Comparison of ENCODE assay signal across 22 cellular contexts in the genomic region with DNA sequence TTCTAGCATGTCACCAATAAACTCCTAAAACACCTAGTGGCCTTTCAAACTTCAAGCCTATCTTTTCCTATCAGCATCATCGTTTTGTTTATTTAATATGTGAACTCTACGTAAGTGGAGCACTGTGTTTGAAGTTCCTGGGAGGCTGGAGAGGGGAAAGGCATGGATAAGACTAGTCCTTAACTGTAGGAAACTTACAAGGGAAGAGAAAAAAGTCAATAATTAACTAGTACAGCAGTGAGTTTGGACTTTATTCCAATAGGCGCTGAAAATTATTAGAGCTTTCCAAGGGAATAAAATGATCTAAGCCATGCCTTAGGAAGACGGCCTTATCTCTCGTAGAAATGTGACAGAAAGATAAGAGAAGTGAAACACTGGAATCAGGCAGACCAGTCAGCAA.
"Had no signal": no experiment of that assay in that cellular context is flagged by ENCODE, and none has a peak within 500 bp of the region (broad histone marks: within the 10 kb centered on the region; RNA-seq: fewer than 3 reads in every experiment).

No MANE protein-coding gene starts in this region.

- H3K27ac ChIP-seq: breast epithelium, coronary artery, heart left ventricle, left ventricle myocardium inferior, thoracic aorta, upper lobe of right lung had no signal

- H3K9me3 Mint-ChIP-seq: activated B cell treated with CpG ODN at 0.5 μM for 24 hours; activated naive CD8-positive, alpha-beta T cell treated with anti-CD3 and anti-CD28 coated beads for 36 hours; activated T-cell treated with anti-CD3 and anti-CD28 coated beads, Interleukin-2, amount 50 U/mL, for 4 hours; activated T-helper 2 cell treated with anti-CD3 and anti-CD28 coated beads, Interferon-gamma antibody, Interleukin-2, Interleukin-4, amounts not matched to agents 10 μg/mL and 5 μg/mL and 100 μg/mL, durations not matched to agents 14 hours and 24 hours and 36 hours; central memory CD8-positive, alpha-beta T cell had no signal

- H3K9me3 ChIP-seq: breast epithelium, left ventricle myocardium inferior, thoracic aorta, upper lobe of right lung had no signal

- H3K4me3 Mint-ChIP-seq: activated B cell treated with CpG ODN at 0.5 μM for 24 hours; activated naive CD8-positive, alpha-beta T cell treated with anti-CD3 and anti-CD28 coated beads for 36 hours; activated T-cell treated with anti-CD3 and anti-CD28 coated beads, Interleukin-2, amount 50 U/mL, for 4 hours; central memory CD8-positive, alpha-beta T cell had no signal

- H3K4me1 Mint-ChIP-seq: central memory CD8-positive, alpha-beta T cell had no signal

- FAIRE-seq: endometrium, keratinocyte had no signal

- DNase-seq: activated B cell treated with CpG ODN at 0.5 μM for 24 hours; activated CD4-positive, alpha-beta T cell treated with anti-CD3 and anti-CD28 coated beads for 4 hours; activated CD4-positive, alpha-beta T cell treated with anti-CD3 and anti-CD28 coated beads, Interleukin-2, amount 50 U/mL, for 48 hours; activated CD8-positive, alpha-beta memory T cell treated with anti-CD3 and anti-CD28 coated beads, Interleukin-2, amount 50 U/mL, for 48 hours; activated naive CD4-positive, alpha-beta T cell; activated naive CD8-positive, alpha-beta T cell treated with anti-CD3 and anti-CD28 coated beads for 36 hours; activated T-cell treated with anti-CD3 and anti-CD28 coated beads, Interleukin-2, amount 50 U/mL, for 4 hours; heart left ventricle; left ventricle myocardium inferior; mammary epithelial cell; stimulated activated CD4-positive, alpha-beta T cell treated with anti-CD3 and anti-CD28 coated beads, Interleukin-4, amount 100 ng/mL, for 1 hour; stimulated activated naive CD4-positive, alpha-beta T cell; T-helper 9 cell; upper lobe of right lung had no signal

- H3K27ac Mint-ChIP-seq: activated B cell treated with CpG ODN at 0.5 μM for 24 hours; activated naive CD8-positive, alpha-beta T cell treated with anti-CD3 and anti-CD28 coated beads for 36 hours; activated T-helper 2 cell treated with anti-CD3 and anti-CD28 coated beads, Interferon-gamma antibody, Interleukin-2, Interleukin-4, amounts not matched to agents 10 μg/mL and 5 μg/mL and 100 μg/mL, durations not matched to agents 14 hours and 24 hours and 36 hours had no signal

- H3K36me3 Mint-ChIP-seq: activated naive CD8-positive, alpha-beta T cell treated with anti-CD3 and anti-CD28 coated beads for 36 hours had no signal

- H3K4me3 ChIP-seq: breast epithelium, coronary artery, heart left ventricle, left ventricle myocardium inferior, thoracic aorta, upper lobe of right lung had no signal

- ATAC-seq: activated T-cell treated with anti-CD3 and anti-CD28 coated beads, Interleukin-2, amount 50 U/mL, for 4 hours; heart left ventricle; sciatic nerve; upper lobe of right lung had no signal

- H3K36me3 ChIP-seq: breast epithelium, thoracic aorta, upper lobe of right lung had no signal

- H3K27me3 ChIP-seq: upper lobe of right lung had no signal

- H3K27me3 Mint-ChIP-seq: activated B cell treated with CpG ODN at 0.5 μM for 24 hours; activated naive CD8-positive, alpha-beta T cell treated with anti-CD3 and anti-CD28 coated beads for 36 hours; central memory CD8-positive, alpha-beta T cell had no signal

- H3K4me1 ChIP-seq: breast epithelium, heart left ventricle, left ventricle myocardium inferior, upper lobe of right lung had no signal
